ENCODE assay signal across 9 cellular contexts in the genomic region with DNA sequence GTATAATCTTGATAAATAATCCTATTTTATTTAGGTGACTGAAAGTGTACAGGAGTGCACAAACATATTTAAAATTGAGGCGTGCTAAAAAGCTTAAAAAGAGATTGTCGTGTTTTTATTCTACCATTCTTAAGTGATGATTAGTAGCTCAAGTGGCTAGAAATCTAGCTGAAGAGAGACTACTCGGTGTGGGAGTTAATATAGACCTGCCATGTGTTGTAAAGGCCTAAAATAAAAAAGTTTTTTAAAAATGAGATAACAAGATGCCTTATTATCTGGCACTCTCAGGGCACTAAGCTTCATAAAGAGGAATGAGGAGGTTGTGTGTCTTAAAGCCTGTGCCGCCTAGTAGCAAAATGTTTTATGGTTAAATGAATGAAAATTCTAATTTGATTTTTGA.
A peak's percentile ranks its signal among the peaks of the same experiment; 100 is the strongest.
DNase-seq lines count a peak whose midpoint lies in the region; ATAC-seq and TF ChIP-seq lines count a peak whose summit lies in the region.
"Had no signal": no experiment of that assay in that cellular context is flagged by ENCODE, and none has a peak within 500 bp of the region (broad histone marks: within the 10 kb centered on the region; RNA-seq: fewer than 3 reads in every experiment).

No MANE protein-coding gene starts in this region.

- intact Hi-C loops in dendritic cell treated with granulocyte-macrophage colony-stimulating factor and Interleukin-4, amounts not matched to agents 40 ng/mL and 50 ng/mL, for 4 days (cut with micrococcal nuclease): no loop called here

- H3K9ac ChIP-seq in BLaER1 (peak overlapping the region; percentile 96), Loucy (ENCODE audit: low read depth, low read length, poor library complexity, severe bottlenecking) (peak overlapping the region; percentile 88)

- peak overlapping the region; percentile 98 for H3K27ac Mint-ChIP-seq in dendritic cell treated with granulocyte-macrophage colony-stimulating factor and Interleukin-4, amounts not matched to agents 40 ng/mL and 50 ng/mL, for 4 days
- H3K27ac Mint-ChIP-seq in nephron: peak overlapping the region; percentile 93 to 99 (median 98)

- H3K9me3 ChIP-seq in BLaER1: peaks cover 4% of the 10 kb centered on the region; the same call in 1 of the 2 replicates
- H3K9me3 ChIP-seq in Loucy (ENCODE audit: insufficient read depth, low read depth, low read length): no peaks in the 10 kb centered on the region

- H3K9me2 ChIP-seq in Loucy (replicated peaks; ENCODE audit: low read depth, low read length): no peaks in the 10 kb centered on the region

- no peak overlapping the region for H3K27ac ChIP-seq in BLaER1

- H3K4me1 ChIP-seq in BLaER1 (peaks cover 16% of the 10 kb centered on the region), Loucy (ENCODE audit: insufficient read depth, low read length, poor library complexity, severe bottlenecking) (peaks cover 31% of the 10 kb centered on the region)

- H2AFZ ChIP-seq in Loucy (ENCODE audit: low read length): no peak overlapping the region

- peaks cover 55% of the 10 kb centered on the region for H3K4me1 Mint-ChIP-seq in dendritic cell treated with granulocyte-macrophage colony-stimulating factor and Interleukin-4, amounts not matched to agents 40 ng/mL and 50 ng/mL, for 4 days (ENCODE audit: low read depth)
- peaks cover 35% of the 10 kb centered on the region for H3K4me1 Mint-ChIP-seq in nephron

- no peak for TF ChIP-seq CTCF in Loucy (conservative IDR thresholded peaks at IDR 0.05; ENCODE audit: low read length)
- no peak for TF ChIP-seq CTCF in nephron (IDR thresholded peaks at IDR 0.05; ENCODE audit: unreplicated experiment in 3 of 3)

- peaks cover 23% of the 10 kb centered on the region; the same call in 1 of the 2 replicates for H3K36me3 ChIP-seq in BLaER1
- no peaks in the 10 kb centered on the region for H3K36me3 ChIP-seq in Loucy (ENCODE audit: insufficient read depth, low read length)

- no peaks in the 10 kb centered on the region for H3K27me3 Mint-ChIP-seq in dendritic cell treated with granulocyte-macrophage colony-stimulating factor and Interleukin-4, amounts not matched to agents 40 ng/mL and 50 ng/mL, for 4 days
- H3K27me3 Mint-ChIP-seq in nephron (ENCODE audit: low read depth): no peaks in the 10 kb centered on the region

- H3K79me2 ChIP-seq in Loucy (ENCODE audit: insufficient read depth, low read length): peaks cover 66% of the 10 kb centered on the region

- DNase-seq in DMS114 treated with DMSO at 0.1 percent for 48 hours (lab: John Stamatoyannopoulos, UW; ENCODE audit: unreplicated experiment) (no peak), NCI-H187 treated with DMSO at 0.1 percent for 48 hours (lab: John Stamatoyannopoulos, UW) (no peak)
- DNase-seq: NCI-H526 had no signal

- peak overlapping the region; percentile 95 for H3K4me2 ChIP-seq in BLaER1
- peak overlapping the region; percentile 75 for H3K4me2 ChIP-seq in Loucy (ENCODE audit: low read depth, low read length, poor library complexity, severe bottlenecking)

- peak overlapping the region; percentile 91 for H3K4me3 ChIP-seq in BLaER1
- H3K4me3 ChIP-seq in Loucy (ENCODE audit: low read length, poor library complexity, severe bottlenecking): peak overlapping the region; percentile 87

- no peaks in the 10 kb centered on the region for H3F3A ChIP-seq in Loucy (ENCODE audit: low read depth)

- H3K4me3 Mint-ChIP-seq in dendritic cell treated with granulocyte-macrophage colony-stimulating factor and Interleukin-4, amounts not matched to agents 40 ng/mL and 50 ng/mL, for 4 days: peak overlapping the region; percentile 100
- H3K4me3 Mint-ChIP-seq in nephron: peak overlapping the region; percentile 98 to 100 (median 99)

- H3K36me3 Mint-ChIP-seq in dendritic cell treated with granulocyte-macrophage colony-stimulating factor and Interleukin-4, amounts not matched to agents 40 ng/mL and 50 ng/mL, for 4 days (ENCODE audit: low read depth): peaks cover 33% of the 10 kb centered on the region
- peaks cover 14% of the 10 kb centered on the region for H3K36me3 Mint-ChIP-seq in nephron (ENCODE audit: low read depth)

- H3K27me3 ChIP-seq in BLaER1 (no peaks in the 10 kb centered on the region), Loucy (ENCODE audit: insufficient read depth, low read length, poor library complexity, severe bottlenecking) (no peaks in the 10 kb centered on the region)

- H4K20me1 ChIP-seq in BLaER1 (peaks cover 61% of the 10 kb centered on the region), Loucy (ENCODE audit: insufficient read depth, low read length, poor library complexity, severe bottlenecking) (peaks cover 60% of the 10 kb centered on the region)

- no peak for ATAC-seq in GM18907 (IDR thresholded peaks at IDR 0.05; ENCODE audit: unreplicated experiment)
- no peak for ATAC-seq in HG03097 (IDR thresholded peaks at IDR 0.05; ENCODE audit: low FRiP score, unreplicated experiment)

- H3K9me3 Mint-ChIP-seq in dendritic cell treated with granulocyte-macrophage colony-stimulating factor and Interleukin-4, amounts not matched to agents 40 ng/mL and 50 ng/mL, for 4 days: no peaks in the 10 kb centered on the region
- no peaks in the 10 kb centered on the region for H3K9me3 Mint-ChIP-seq in nephron
